In genomic region chr20:17568972-17569471, GRCh38 we compare ENCODE assay signal across 8 cellular contexts. TPM values are rescaled to one million over a fixed set of nuclear protein-coding genes. Genes with fewer than 3 reads are reported as not detected.
DNase-seq lines count a peak whose midpoint lies in the region; ATAC-seq lines count a peak whose summit lies in the region.

No MANE protein-coding gene starts in this region.

- peaks cover 0 to 10% (median 0%) of the 10 kb centered on the region in 3 donors for H3K36me3 Mint-ChIP-seq in CD8-positive, alpha-beta memory T cell

- CTCF ChIA-PET in CD8-positive, alpha-beta memory T cell (lab: Charles Lee), result interaction anchor here (1.2 to 2.0 kb wide), 2 partner anchors 64 to 426 kb away, joined by 7 to 10 read pairs; no protein-coding TSS in a partner anchor

- no peak overlapping the region for H3K4me3 ChIP-seq in CD8-positive, alpha-beta memory T cell (ENCODE audit: low read length)
- H3K4me3 ChIP-seq in skeletal muscle cell (ENCODE audit: low read depth, low read length), result peak overlapping the region; percentile 92

- H3K36me3 ChIP-seq in CD8-positive, alpha-beta memory T cell (ENCODE audit: insufficient read depth, low read length), result no peaks in the 10 kb centered on the region

- no peaks in the 10 kb centered on the region for H3K27me3 ChIP-seq in CD8-positive, alpha-beta memory T cell (ENCODE audit: insufficient read depth, low read length, poor library complexity, severe bottlenecking)

- ATAC-seq in HG03460 (IDR thresholded peaks at IDR 0.05; ENCODE audit: unreplicated experiment) (no peak), GM21390 (IDR thresholded peaks at IDR 0.05; ENCODE audit: unreplicated experiment) (no peak)

- H3K4me1 ChIP-seq in CD8-positive, alpha-beta memory T cell (ENCODE audit: insufficient read depth, low read length), result peaks cover 12% of the 10 kb centered on the region

- H3K4me3 Mint-ChIP-seq in CD8-positive, alpha-beta memory T cell, result peak overlapping the region; percentile 10 to 95 (median 58)

- H3K4me1 Mint-ChIP-seq in CD8-positive, alpha-beta memory T cell, result peaks cover 28 to 44% (median 31%) of the 10 kb centered on the region in 3 donors

- DNase-seq in CD8-positive, alpha-beta memory T cell, result peak in 2 of 5 donors; percentile 13 to 19
- peak; percentile 97 for DNase-seq in HT1080 (ENCODE audit: low read depth)
- DNase-seq in SW 1271 (lab: John Stamatoyannopoulos, UW), result peak; percentile 87 to 92
- peak; percentile 94 for DNase-seq in iris pigment epithelial cell (ENCODE audit: low read depth)
- DNase-seq in skeletal muscle cell (ENCODE audit: low read depth), result peak; percentile 91

- peak overlapping the region in 4 of 8 donors; percentile 50 to 72 (median 58) for H3K27ac Mint-ChIP-seq in CD8-positive, alpha-beta memory T cell

- no peaks in the 10 kb centered on the region for H3K9me3 ChIP-seq in CD8-positive, alpha-beta memory T cell (ENCODE audit: low read length)

- no peaks in the 10 kb centered on the region for H3K9me3 Mint-ChIP-seq in CD8-positive, alpha-beta memory T cell

- H3K27ac ChIP-seq in CD8-positive, alpha-beta memory T cell (ENCODE audit: low read depth, low read length), result peak overlapping the region; percentile 25
- peak overlapping the region; percentile 95 for H3K27ac ChIP-seq in cingulate gyrus (ENCODE audit: low read depth, low read length)

- POLR2A ChIA-PET in CD8-positive, alpha-beta memory T cell (lab: Charles Lee), result no interaction called here

- peaks cover 2 to 6% of the 10 kb centered on the region in 2 donors for H3K27me3 Mint-ChIP-seq in CD8-positive, alpha-beta memory T cell

RNA-seq across cellular contexts. Expression of gene DSTN, which starts 0.9 kb away (rescaled TPM):
- total RNA-seq in CD8-positive, alpha-beta memory T cell, result 10 to 100 TPM; 66.4 to 66.9 TPM
- polyA plus RNA-seq in CD8-positive, alpha-beta memory T cell, result 135 TPM
- total RNA-seq in HT1080 (2014; rRNA removed; shearing (Covaris generic)), result 168 and 239 TPM in 2 replicates
- polyA plus RNA-seq in HT1080 (2015; cell fraction: cytosol; rRNA removed), result 335 and 404 TPM in 2 replicates
- 115 and 133 TPM in 2 replicates for polyA plus RNA-seq in HT1080 (2015; cell fraction: nucleus; rRNA removed)

RNA-seq across cellular contexts. Expression of gene BFSP1, which starts 37.8 kb away (rescaled TPM):
- total RNA-seq in CD8-positive, alpha-beta memory T cell, result under 1 TPM; 0.24 to 0.26 TPM
- polyA plus RNA-seq in CD8-positive, alpha-beta memory T cell, result 1.8 TPM
- 0.98 and 1.7 TPM in 2 replicates for total RNA-seq in HT1080 (2014; rRNA removed; shearing (Covaris generic))
- polyA plus RNA-seq in HT1080 (2015; cell fraction: cytosol; rRNA removed), result 2.2 and 2.4 TPM in 2 replicates
- polyA plus RNA-seq in HT1080 (2015; cell fraction: nucleus; rRNA removed), result 0.50 and 0.87 TPM in 2 replicates
